ENCODE assay signal across 1 cellular context in the genomic region with DNA sequence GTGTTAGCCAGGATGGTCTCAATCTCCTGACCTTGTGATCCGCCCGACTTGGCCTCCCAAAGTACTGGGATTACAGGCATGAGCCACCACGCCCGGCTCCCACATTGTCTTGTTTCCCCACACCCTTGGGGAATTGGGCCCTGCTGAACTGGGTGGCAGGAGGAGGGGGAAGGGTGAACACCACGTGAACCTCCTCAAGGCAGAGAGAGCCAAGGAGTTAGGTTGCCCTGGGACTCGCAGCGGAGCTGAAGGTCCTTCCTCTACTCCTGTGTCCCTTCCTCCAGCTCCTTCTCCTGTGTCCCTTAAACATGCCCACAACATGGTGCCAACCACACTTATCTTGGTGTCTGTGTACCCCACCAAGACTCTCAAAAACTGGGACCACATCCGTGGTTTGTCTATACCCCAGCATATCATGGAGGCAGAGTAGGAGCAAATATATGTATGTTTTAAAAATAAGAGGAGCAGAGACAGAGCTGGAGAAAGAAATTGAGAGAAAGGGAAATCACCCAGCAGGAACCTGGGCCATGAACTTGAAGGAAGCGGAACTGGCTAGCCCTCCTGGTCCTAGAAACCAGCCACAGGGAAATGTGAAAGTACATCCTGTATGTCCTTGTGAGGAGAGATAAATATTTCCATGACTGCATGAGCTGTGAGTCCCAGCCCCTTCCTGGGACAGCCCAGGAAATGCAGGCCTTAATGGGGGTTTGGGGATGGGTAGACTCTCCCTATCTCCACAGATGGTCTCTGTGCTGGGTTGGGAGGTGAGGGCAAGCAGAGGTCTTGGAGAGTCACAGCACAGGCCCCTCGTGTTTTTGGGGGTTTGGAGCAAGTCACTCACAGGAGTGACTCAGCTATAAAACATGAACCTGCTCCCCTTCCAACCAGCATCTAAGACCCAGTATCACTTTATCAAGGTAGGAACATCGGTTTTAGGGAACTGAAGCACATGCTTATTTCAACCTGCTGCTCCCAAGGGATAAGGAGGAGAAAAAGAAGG.
A peak's percentile ranks its signal among the peaks of the same experiment; 100 is the strongest.
TF ChIP-seq lines count a peak whose summit lies in the region.

No MANE protein-coding gene starts in this region.

TF ChIP-seq in K562, 482 proteins besides CTCF, POLR2A, EP300 and RAD21 (continued from another document and continues in another):
- TF ChIP-seq, protein P1, sequence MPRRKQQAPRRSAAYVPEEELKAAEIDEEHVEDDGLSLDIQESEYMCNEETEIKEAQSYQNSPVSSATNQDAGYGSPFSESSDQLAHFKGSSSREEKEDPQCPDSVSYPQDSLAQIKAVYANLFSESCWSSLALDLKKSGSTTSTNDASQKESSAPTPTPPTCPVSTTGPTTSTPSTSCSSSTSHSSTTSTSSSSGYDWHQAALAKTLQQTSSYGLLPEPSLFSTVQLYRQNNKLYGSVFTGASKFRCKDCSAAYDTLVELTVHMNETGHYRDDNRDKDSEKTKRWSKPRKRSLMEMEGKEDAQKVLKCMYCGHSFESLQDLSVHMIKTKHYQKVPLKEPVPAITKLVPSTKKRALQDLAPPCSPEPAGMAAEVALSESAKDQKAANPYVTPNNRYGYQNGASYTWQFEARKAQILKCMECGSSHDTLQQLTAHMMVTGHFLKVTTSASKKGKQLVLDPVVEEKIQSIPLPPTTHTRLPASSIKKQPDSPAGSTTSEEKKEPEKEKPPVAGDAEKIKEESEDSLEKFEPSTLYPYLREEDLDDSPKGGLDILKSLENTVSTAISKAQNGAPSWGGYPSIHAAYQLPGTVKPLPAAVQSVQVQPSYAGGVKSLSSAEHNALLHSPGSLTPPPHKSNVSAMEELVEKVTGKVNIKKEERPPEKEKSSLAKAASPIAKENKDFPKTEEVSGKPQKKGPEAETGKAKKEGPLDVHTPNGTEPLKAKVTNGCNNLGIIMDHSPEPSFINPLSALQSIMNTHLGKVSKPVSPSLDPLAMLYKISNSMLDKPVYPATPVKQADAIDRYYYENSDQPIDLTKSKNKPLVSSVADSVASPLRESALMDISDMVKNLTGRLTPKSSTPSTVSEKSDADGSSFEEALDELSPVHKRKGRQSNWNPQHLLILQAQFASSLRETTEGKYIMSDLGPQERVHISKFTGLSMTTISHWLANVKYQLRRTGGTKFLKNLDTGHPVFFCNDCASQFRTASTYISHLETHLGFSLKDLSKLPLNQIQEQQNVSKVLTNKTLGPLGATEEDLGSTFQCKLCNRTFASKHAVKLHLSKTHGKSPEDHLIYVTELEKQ (CRISPR knock-in tag; IDR thresholded peaks at IDR 0.05), result no peak
- no peak for TF ChIP-seq ZNF354B (CRISPR knock-in tag; IDR thresholded peaks at IDR 0.05)
- TF ChIP-seq CHD1 (IDR thresholded peaks at IDR 0.05; ENCODE audit: low read length), result no peak
- no peak for TF ChIP-seq ZFP1 (CRISPR knock-in tag; IDR thresholded peaks at IDR 0.05)
- peak; percentile 18; the same call in 1 of the 2 replicates for TF ChIP-seq ZKSCAN8 (CRISPR knock-in tag; IDR thresholded peaks at IDR 0.05)
- TF ChIP-seq, protein P2, sequence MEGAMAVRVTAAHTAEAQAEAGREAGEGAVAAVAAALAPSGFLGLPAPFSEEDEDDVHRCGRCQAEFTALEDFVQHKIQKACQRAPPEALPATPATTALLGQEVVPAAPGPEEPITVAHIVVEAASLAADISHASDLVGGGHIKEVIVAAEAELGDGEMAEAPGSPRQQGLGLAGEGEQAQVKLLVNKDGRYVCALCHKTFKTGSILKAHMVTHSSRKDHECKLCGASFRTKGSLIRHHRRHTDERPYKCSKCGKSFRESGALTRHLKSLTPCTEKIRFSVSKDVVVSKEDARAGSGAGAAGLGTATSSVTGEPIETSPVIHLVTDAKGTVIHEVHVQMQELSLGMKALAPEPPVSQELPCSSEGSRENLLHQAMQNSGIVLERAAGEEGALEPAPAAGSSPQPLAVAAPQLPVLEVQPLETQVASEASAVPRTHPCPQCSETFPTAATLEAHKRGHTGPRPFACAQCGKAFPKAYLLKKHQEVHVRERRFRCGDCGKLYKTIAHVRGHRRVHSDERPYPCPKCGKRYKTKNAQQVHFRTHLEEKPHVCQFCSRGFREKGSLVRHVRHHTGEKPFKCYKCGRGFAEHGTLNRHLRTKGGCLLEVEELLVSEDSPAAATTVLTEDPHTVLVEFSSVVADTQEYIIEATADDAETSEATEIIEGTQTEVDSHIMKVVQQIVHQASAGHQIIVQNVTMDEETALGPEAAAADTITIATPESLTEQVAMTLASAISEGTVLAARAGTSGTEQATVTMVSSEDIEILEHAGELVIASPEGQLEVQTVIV (CRISPR knock-in tag; IDR thresholded peaks at IDR 0.05; ENCODE audit: borderline replicate concordance), result no peak
- TF ChIP-seq, protein P3, sequence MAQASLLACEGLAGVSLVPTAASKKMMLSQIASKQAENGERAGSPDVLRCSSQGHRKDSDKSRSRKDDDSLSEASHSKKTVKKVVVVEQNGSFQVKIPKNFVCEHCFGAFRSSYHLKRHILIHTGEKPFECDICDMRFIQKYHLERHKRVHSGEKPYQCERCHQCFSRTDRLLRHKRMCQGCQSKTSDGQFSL (CRISPR knock-in tag; IDR thresholded peaks at IDR 0.05), result no peak
- TF ChIP-seq, protein P3 (tag; IDR thresholded peaks at IDR 0.05), result no peak
- TF ChIP-seq, protein P4, sequence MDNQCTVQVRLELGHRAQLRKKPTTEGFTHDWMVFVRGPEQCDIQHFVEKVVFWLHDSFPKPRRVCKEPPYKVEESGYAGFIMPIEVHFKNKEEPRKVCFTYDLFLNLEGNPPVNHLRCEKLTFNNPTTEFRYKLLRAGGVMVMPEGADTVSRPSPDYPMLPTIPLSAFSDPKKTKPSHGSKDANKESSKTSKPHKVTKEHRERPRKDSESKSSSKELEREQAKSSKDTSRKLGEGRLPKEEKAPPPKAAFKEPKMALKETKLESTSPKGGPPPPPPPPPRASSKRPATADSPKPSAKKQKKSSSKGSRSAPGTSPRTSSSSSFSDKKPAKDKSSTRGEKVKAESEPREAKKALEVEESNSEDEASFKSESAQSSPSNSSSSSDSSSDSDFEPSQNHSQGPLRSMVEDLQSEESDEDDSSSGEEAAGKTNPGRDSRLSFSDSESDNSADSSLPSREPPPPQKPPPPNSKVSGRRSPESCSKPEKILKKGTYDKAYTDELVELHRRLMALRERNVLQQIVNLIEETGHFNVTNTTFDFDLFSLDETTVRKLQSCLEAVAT (IDR thresholded peaks at IDR 0.05), result no peak
- TF ChIP-seq TSC22D4 (tag; IDR thresholded peaks at IDR 0.05), result no peak
- no peak for TF ChIP-seq ZC3H4 (CRISPR knock-in tag; IDR thresholded peaks at IDR 0.05; ENCODE audit: borderline replicate concordance)
- TF ChIP-seq, protein P5, sequence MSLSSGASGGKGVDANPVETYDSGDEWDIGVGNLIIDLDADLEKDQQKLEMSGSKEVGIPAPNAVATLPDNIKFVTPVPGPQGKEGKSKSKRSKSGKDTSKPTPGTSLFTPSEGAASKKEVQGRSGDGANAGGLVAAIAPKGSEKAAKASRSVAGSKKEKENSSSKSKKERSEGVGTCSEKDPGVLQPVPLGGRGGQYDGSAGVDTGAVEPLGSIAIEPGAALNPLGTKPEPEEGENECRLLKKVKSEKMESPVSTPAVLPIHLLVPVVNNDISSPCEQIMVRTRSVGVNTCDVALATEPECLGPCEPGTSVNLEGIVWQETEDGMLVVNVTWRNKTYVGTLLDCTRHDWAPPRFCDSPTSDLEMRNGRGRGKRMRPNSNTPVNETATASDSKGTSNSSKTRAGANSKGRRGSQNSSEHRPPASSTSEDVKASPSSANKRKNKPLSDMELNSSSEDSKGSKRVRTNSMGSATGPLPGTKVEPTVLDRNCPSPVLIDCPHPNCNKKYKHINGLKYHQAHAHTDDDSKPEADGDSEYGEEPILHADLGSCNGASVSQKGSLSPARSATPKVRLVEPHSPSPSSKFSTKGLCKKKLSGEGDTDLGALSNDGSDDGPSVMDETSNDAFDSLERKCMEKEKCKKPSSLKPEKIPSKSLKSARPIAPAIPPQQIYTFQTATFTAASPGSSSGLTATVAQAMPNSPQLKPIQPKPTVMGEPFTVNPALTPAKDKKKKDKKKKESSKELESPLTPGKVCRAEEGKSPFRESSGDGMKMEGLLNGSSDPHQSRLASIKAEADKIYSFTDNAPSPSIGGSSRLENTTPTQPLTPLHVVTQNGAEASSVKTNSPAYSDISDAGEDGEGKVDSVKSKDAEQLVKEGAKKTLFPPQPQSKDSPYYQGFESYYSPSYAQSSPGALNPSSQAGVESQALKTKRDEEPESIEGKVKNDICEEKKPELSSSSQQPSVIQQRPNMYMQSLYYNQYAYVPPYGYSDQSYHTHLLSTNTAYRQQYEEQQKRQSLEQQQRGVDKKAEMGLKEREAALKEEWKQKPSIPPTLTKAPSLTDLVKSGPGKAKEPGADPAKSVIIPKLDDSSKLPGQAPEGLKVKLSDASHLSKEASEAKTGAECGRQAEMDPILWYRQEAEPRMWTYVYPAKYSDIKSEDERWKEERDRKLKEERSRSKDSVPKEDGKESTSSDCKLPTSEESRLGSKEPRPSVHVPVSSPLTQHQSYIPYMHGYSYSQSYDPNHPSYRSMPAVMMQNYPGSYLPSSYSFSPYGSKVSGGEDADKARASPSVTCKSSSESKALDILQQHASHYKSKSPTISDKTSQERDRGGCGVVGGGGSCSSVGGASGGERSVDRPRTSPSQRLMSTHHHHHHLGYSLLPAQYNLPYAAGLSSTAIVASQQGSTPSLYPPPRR (CRISPR knock-in tag; IDR thresholded peaks at IDR 0.05; ENCODE audit: borderline replicate concordance), result no peak
- TF ChIP-seq, protein P6, sequence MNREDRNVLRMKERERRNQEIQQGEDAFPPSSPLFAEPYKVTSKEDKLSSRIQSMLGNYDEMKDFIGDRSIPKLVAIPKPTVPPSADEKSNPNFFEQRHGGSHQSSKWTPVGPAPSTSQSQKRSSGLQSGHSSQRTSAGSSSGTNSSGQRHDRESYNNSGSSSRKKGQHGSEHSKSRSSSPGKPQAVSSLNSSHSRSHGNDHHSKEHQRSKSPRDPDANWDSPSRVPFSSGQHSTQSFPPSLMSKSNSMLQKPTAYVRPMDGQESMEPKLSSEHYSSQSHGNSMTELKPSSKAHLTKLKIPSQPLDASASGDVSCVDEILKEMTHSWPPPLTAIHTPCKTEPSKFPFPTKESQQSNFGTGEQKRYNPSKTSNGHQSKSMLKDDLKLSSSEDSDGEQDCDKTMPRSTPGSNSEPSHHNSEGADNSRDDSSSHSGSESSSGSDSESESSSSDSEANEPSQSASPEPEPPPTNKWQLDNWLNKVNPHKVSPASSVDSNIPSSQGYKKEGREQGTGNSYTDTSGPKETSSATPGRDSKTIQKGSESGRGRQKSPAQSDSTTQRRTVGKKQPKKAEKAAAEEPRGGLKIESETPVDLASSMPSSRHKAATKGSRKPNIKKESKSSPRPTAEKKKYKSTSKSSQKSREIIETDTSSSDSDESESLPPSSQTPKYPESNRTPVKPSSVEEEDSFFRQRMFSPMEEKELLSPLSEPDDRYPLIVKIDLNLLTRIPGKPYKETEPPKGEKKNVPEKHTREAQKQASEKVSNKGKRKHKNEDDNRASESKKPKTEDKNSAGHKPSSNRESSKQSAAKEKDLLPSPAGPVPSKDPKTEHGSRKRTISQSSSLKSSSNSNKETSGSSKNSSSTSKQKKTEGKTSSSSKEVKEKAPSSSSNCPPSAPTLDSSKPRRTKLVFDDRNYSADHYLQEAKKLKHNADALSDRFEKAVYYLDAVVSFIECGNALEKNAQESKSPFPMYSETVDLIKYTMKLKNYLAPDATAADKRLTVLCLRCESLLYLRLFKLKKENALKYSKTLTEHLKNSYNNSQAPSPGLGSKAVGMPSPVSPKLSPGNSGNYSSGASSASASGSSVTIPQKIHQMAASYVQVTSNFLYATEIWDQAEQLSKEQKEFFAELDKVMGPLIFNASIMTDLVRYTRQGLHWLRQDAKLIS (CRISPR knock-in tag; IDR thresholded peaks at IDR 0.05), result peak; percentile 71; the same call in 1 of the 2 replicates
- TF ChIP-seq MIER1 (IDR thresholded peaks at IDR 0.05; ENCODE audit: low read depth), result no peak
- no peak for TF ChIP-seq RUNX1 (IDR thresholded peaks at IDR 0.05; ENCODE audit: low read depth)
- TF ChIP-seq PYGO2 (tag; IDR thresholded peaks at IDR 0.05), result no peak
- TF ChIP-seq SMAD3 (CRISPR knock-in tag; conservative IDR thresholded peaks at IDR 0.05), result no peak
